Comparison of ENCODE assay signal across 8 cellular contexts in genomic region chr7:44769381-44770209, GRCh38. TPM values are rescaled to one million over a fixed set of nuclear protein-coding genes. Genes with fewer than 3 reads are reported as not detected.
A peak's percentile ranks its signal among the peaks of the same experiment; 100 is the strongest.
DNase-seq lines count a peak whose midpoint lies in the region; ATAC-seq and TF ChIP-seq lines count a peak whose summit lies in the region.

No MANE protein-coding gene starts in this region.

- peaks cover 20% of the 10 kb centered on the region for H3K4me1 Mint-ChIP-seq in Calu3 (ENCODE audit: low read depth, unreplicated experiment)

- no peaks in the 10 kb centered on the region for H3K9me3 ChIP-seq in thymus (ENCODE audit: control insufficient read depth)

- H3K27ac Mint-ChIP-seq in Calu3 (ENCODE audit: unreplicated experiment): peak overlapping the region; percentile 85

- CTCF ChIA-PET in Calu3 (lab: Charles Lee): interaction anchor here (0.6 kb wide), 1 partner anchor 192 kb away, joined by 5 read pairs; no protein-coding TSS in a partner anchor

- H3K4me3 Mint-ChIP-seq in Calu3 (ENCODE audit: low read depth, unreplicated experiment): peak overlapping the region; percentile 18

- peaks cover 37% of the 10 kb centered on the region for H3K36me3 ChIP-seq in thymus (ENCODE audit: control insufficient read depth, insufficient read depth)

- no peak for DNase-seq in Calu3
- peak; percentile 56 for DNase-seq in amniotic epithelial cell (ENCODE audit: low read depth)
- DNase-seq in left colon: no peak
- DNase-seq in stimulated activated CD4-positive, alpha-beta T cell treated with anti-CD3 and anti-CD28 coated beads, Interleukin-1b, Interleukin-23, amount 100 ng/mL, for 48 hours: no peak
- no peak for DNase-seq in DMS153 (lab: John Stamatoyannopoulos, UW)

- peak overlapping the region; percentile 0 for H3K27ac ChIP-seq in thymus (ENCODE audit: low read depth)

- WGBS in thymus: 67% methylated on average over 17 of the region's 17 CpGs

- no TSS peak for BruUV-seq in Calu3 (replicated peaks; lab: Mats Ljungman, UMichigan)

- peak; percentile 75 for ATAC-seq in GM19452 (IDR thresholded peaks at IDR 0.05; ENCODE audit: unreplicated experiment)
- ATAC-seq in HG03469 (IDR thresholded peaks at IDR 0.05; ENCODE audit: unreplicated experiment): peak; percentile 63
- peak; percentile 24 for ATAC-seq in left colon

- TF ChIP-seq CTCF in Calu3 (IDR thresholded peaks at IDR 0.05; ENCODE audit: unreplicated experiment): no peak

- H3K4me3 ChIP-seq in thymus (ENCODE audit: low read length): no peak overlapping the region

- H3K27me3 Mint-ChIP-seq in Calu3 (ENCODE audit: unreplicated experiment): no peaks in the 10 kb centered on the region

- intact Hi-C loops in Calu3 (cut with micrococcal nuclease; ENCODE audit: unreplicated experiment) (no loop called here), left colon (cut with DNase I, micrococcal nuclease) (no loop called here)

- H3K9me3 Mint-ChIP-seq in Calu3 (ENCODE audit: low read depth, unreplicated experiment): no peaks in the 10 kb centered on the region

- H3K36me3 Mint-ChIP-seq in Calu3 (ENCODE audit: insufficient read depth, unreplicated experiment): peaks cover 70% of the 10 kb centered on the region

- H3K4me1 ChIP-seq in thymus (ENCODE audit: control insufficient read depth, insufficient read depth, low read length): peaks cover 10% of the 10 kb centered on the region

- no peaks in the 10 kb centered on the region for H3K27me3 ChIP-seq in thymus (ENCODE audit: control insufficient read depth, insufficient read depth)

RNA-seq across cellular contexts. Expression of gene ZMIZ2, which starts 20.9 kb away (rescaled TPM):
- total RNA-seq in Calu3 (2022): 260 and 269 TPM in 2 replicates
- 10 to 100 TPM; 67.1 to 83.3 TPM for total RNA-seq in left colon
- polyA plus RNA-seq in thymus: 74.1 TPM

RNA-seq across cellular contexts. Expression of gene PPIA, which starts 26.9 kb away (rescaled TPM):
- total RNA-seq in Calu3 (2022) (2,685 and 3,069 TPM in 2 replicates), left colon (1,000 to 10,000 TPM; 1,049 to 1,320 TPM)
- polyA plus RNA-seq in thymus: 2,685 TPM

Comparison
In these comparisons a context has a peak if more than half of its experiments do, and no peak if none do; other contexts are left out.
1. ATAC-seq: peak in every context shown above with its lines; median percentile 75 in GM19452; 63 in HG03469; 24 in left colon.